16 cellular contexts compared by ENCODE assay signal in the genomic region with DNA sequence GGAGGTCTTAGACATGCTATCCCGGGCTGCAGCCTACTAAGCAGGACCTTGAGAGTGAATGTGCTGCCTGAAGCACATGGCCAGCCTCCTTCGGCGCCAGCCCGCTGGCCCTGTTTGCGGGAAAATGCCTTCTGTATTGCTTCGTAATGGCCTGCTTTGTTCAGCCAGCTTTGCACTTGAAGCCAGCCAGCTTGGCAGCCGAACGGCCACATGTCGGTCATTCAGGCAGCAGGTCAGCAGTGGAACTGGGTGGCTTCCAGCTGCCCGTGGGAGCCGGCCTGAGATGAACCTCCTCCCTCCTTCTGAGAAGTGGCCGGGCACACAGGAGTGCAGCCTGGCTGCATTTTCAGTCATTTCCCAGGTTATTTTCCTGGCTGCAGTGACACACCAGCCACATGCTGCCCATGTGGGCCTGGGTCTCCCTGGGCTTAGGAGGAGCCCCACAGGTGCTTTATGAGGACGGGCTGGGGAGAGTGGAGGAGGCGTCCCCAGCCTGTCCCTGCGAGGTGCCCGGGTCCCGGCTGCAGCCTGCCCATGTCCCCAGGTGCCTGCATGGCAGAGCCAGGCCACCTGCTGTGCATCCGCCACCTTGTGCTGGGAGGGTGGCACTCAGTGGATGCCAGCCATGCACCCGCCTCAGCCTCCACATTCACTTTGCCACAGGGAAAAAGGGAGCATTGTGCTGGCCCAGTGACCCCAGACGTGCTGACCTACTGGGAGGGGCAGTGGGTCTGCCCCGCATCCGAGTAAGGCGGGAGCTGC.
A peak's percentile ranks its signal among the peaks of the same experiment; 100 is the strongest.
DNase-seq lines count a peak whose midpoint lies in the region; ATAC-seq and TF ChIP-seq lines count a peak whose summit lies in the region.
"Had no signal": no experiment of that assay in that cellular context is flagged by ENCODE, and none has a peak within 500 bp of the region (broad histone marks: within the 10 kb centered on the region; RNA-seq: fewer than 3 reads in every experiment).

No MANE protein-coding gene starts in this region.

- ATAC-seq in sciatic nerve (peak; percentile 29), GM21825 (IDR thresholded peaks at IDR 0.05; ENCODE audit: unreplicated experiment) (no peak)
- ATAC-seq: stimulated activated memory B cell treated with anti-CD40 and anti-IgM and Interleukin-4, amounts not matched to agents 10 μg/mL and 1 μg/mL and 100 μg/mL, for 72 hours had no signal

- CTCF ChIA-PET in activated naive CD4-positive, alpha-beta T cell treated with anti-CD3 and anti-CD28 coated beads, Interleukin-2, amount 10 ng/mL, durations not matched to agents 7 days and 5 days (lab: Charles Lee) = no interaction called here

- H3K27ac Mint-ChIP-seq in progenitor cell of endocrine pancreas = no peak overlapping the region
- no peak overlapping the region for H3K27ac Mint-ChIP-seq in activated naive CD4-positive, alpha-beta T cell treated with anti-CD3 and anti-CD28 coated beads, Interleukin-2, amount 10 ng/mL, durations not matched to agents 7 days and 5 days
- H3K27ac Mint-ChIP-seq: stimulated activated memory B cell treated with anti-CD40 and anti-IgM and Interleukin-4, amounts not matched to agents 10 μg/mL and 1 μg/mL and 100 μg/mL, for 72 hours had no signal

- in situ Hi-C loops in HAP-1 (cut with MboI; ENCODE audit: low sequenced_read_pairs) = no loop called here

- H3K4me3 Mint-ChIP-seq in progenitor cell of endocrine pancreas (ENCODE audit: low read depth) = no peak overlapping the region
- H3K4me3 Mint-ChIP-seq in activated naive CD4-positive, alpha-beta T cell treated with anti-CD3 and anti-CD28 coated beads, Interleukin-2, amount 10 ng/mL, durations not matched to agents 7 days and 5 days = no peak overlapping the region
- H3K4me3 Mint-ChIP-seq: stimulated activated memory B cell treated with anti-CD40 and anti-IgM and Interleukin-4, amounts not matched to agents 10 μg/mL and 1 μg/mL and 100 μg/mL, for 72 hours had no signal

- no peak for TF ChIP-seq CTCF in progenitor cell of endocrine pancreas (IDR thresholded peaks at IDR 0.05; ENCODE audit: unreplicated experiment)

- peak overlapping the region; percentile 43 for H3K27ac ChIP-seq in layer of hippocampus (ENCODE audit: low read depth, low read length)
- H3K27ac ChIP-seq: brain microvascular endothelial cell, hepatocyte had no signal

- H3K36me3 Mint-ChIP-seq in progenitor cell of endocrine pancreas (ENCODE audit: insufficient read depth) = no peaks in the 10 kb centered on the region
- no peaks in the 10 kb centered on the region for H3K36me3 Mint-ChIP-seq in activated naive CD4-positive, alpha-beta T cell treated with anti-CD3 and anti-CD28 coated beads, Interleukin-2, amount 10 ng/mL, durations not matched to agents 7 days and 5 days
- H3K36me3 Mint-ChIP-seq: stimulated activated memory B cell treated with anti-CD40 and anti-IgM and Interleukin-4, amounts not matched to agents 10 μg/mL and 1 μg/mL and 100 μg/mL, for 72 hours had no signal

- intact Hi-C loops in sciatic nerve (cut with DNase I) = no loop called here

- H3K9me3 Mint-ChIP-seq in progenitor cell of endocrine pancreas (ENCODE audit: low read depth) = no peaks in the 10 kb centered on the region
- peaks cover under 1% of the 10 kb centered on the region for H3K9me3 Mint-ChIP-seq in activated naive CD4-positive, alpha-beta T cell treated with anti-CD3 and anti-CD28 coated beads, Interleukin-2, amount 10 ng/mL, durations not matched to agents 7 days and 5 days
- H3K9me3 Mint-ChIP-seq: stimulated activated memory B cell treated with anti-CD40 and anti-IgM and Interleukin-4, amounts not matched to agents 10 μg/mL and 1 μg/mL and 100 μg/mL, for 72 hours had no signal

- H3K27me3 ChIP-seq in layer of hippocampus (ENCODE audit: control insufficient read depth, insufficient read depth, low read length) (no peaks in the 10 kb centered on the region), HAP-1 (ENCODE audit: low read depth) (no peaks in the 10 kb centered on the region)
- H3K27me3 ChIP-seq: brain microvascular endothelial cell, hepatocyte had no signal

- peaks cover 5% of the 10 kb centered on the region for H3K4me1 Mint-ChIP-seq in progenitor cell of endocrine pancreas (ENCODE audit: low read depth)
- peaks cover 11% of the 10 kb centered on the region for H3K4me1 Mint-ChIP-seq in activated naive CD4-positive, alpha-beta T cell treated with anti-CD3 and anti-CD28 coated beads, Interleukin-2, amount 10 ng/mL, durations not matched to agents 7 days and 5 days

- DNase-seq in NCI-H1092 treated with DMSO at 0.1 percent for 48 hours (lab: John Stamatoyannopoulos, UW) (peak; percentile 77), cerebellum (ENCODE audit: low spot score) (peak; percentile 82), sciatic nerve (ENCODE audit: low spot score) (no peak), progenitor cell of endocrine pancreas (ENCODE audit: low spot score, unreplicated experiment) (no peak), HAP-1 (ENCODE audit: low spot score in 2 of 2) (no peak)
- no peak for DNase-seq in activated naive CD4-positive, alpha-beta T cell treated with anti-CD3 and anti-CD28 coated beads, Interleukin-2, amount 10 ng/mL, durations not matched to agents 7 days and 5 days
- DNase-seq: brain microvascular endothelial cell; DMS79; NCI-H1436; NCI-H748 treated with DMSO at 0.1 percent for 48 hours; SHP77; stimulated activated CD4-positive, alpha-beta T cell treated with anti-CD3 and anti-CD28 coated beads, Interleukin-4, amount 100 ng/mL, for 4 hours had no signal

- H3K4me3 ChIP-seq in HAP-1 = no peak overlapping the region
- H3K4me3 ChIP-seq: hepatocyte had no signal

- H3K9me3 ChIP-seq in HAP-1 = no peaks in the 10 kb centered on the region

- H3K27me3 Mint-ChIP-seq in progenitor cell of endocrine pancreas = peaks cover 24% of the 10 kb centered on the region
- peaks cover 26% of the 10 kb centered on the region for H3K27me3 Mint-ChIP-seq in activated naive CD4-positive, alpha-beta T cell treated with anti-CD3 and anti-CD28 coated beads, Interleukin-2, amount 10 ng/mL, durations not matched to agents 7 days and 5 days
- H3K27me3 Mint-ChIP-seq: stimulated activated memory B cell treated with anti-CD40 and anti-IgM and Interleukin-4, amounts not matched to agents 10 μg/mL and 1 μg/mL and 100 μg/mL, for 72 hours had no signal

- H3K36me3 ChIP-seq in HAP-1 (replicated peaks) = no peaks in the 10 kb centered on the region
- H3K36me3 ChIP-seq: brain microvascular endothelial cell had no signal

- no peaks in the 10 kb centered on the region for H3K4me1 ChIP-seq in HAP-1

Comparison
In these comparisons a context has a peak if more than half of its experiments do, and no peak if none do; other contexts are left out.
1. DNase-seq: peak in NCI-H1092 treated with DMSO at 0.1 percent for 48 hours (single experiment) and cerebellum (single experiment); none in sciatic nerve (single experiment), progenitor cell of endocrine pancreas (single experiment), activated naive CD4-positive, alpha-beta T cell treated with anti-CD3 and anti-CD28 coated beads, Interleukin-2, amount 10 ng/mL, durations not matched to agents 7 days and 5 days (single experiment) and HAP-1 (0 of 2).